ENCODE assay signal across 28 cellular contexts in the genomic region with DNA sequence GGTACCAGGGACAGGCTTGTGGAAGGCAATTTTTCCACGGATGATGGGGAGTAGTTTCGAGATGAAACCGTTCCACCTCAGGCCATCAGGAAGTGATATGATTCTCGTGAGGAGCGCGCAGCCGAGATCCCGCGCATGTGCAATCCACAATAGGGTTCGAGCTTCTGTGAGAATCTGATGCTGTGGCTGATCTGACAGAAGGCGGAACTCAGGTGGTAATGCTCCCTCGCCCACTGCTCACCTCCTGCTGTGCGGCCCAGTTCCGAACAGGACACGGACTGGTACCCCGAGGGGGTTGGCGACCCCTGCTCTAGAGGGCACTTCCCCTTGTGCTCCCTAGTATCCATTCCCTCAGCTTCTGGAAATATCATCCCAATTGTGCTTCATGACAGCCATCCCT.
"Had no signal": no experiment of that assay in that cellular context is flagged by ENCODE, and none has a peak within 500 bp of the region (broad histone marks: within the 10 kb centered on the region; RNA-seq: fewer than 3 reads in every experiment).

No MANE protein-coding gene starts in this region.

- H3K4me3 ChIP-seq: ovary, psoas muscle, right lobe of liver, sigmoid colon, stomach, tibial artery, transverse colon, upper lobe of right lung, uterus had no signal

- H3K4me1 Mint-ChIP-seq: naive thymus-derived CD8-positive, alpha-beta T cell; nephron progenitor cell; stimulated activated effector memory CD8-positive, alpha-beta T cell treated with anti-CD3 and anti-CD28 coated beads, Interleukin-12 subunit alpha, Interleukin-12 subunit beta, amount 100 ng/mL, for 72 hours; stimulated activated naive B cell treated with anti-CD40 and anti-IgM and Interleukin-4, amounts not matched to agents 10 μg/mL and 1 μg/mL and 100 μg/mL, for 72 hours had no signal

- ATAC-seq: naive thymus-derived CD8-positive, alpha-beta T cell; natural killer cell treated with Interleukin-12 subunit alpha and Interleukin-12 subunit beta and Interleukin-15 and Interleukin-18, amount 100 ng/mL, for 72 hours; psoas muscle; right cardiac atrium; right lobe of liver; stimulated activated effector memory CD8-positive, alpha-beta T cell treated with anti-CD3 and anti-CD28 coated beads, Interleukin-12 subunit alpha, Interleukin-12 subunit beta, amount 100 ng/mL, for 72 hours; stimulated activated naive B cell treated with anti-CD40 and anti-IgM and Interleukin-4, amounts not matched to agents 10 μg/mL and 1 μg/mL and 100 μg/mL, for 72 hours; upper lobe of right lung had no signal

- H3K27me3 Mint-ChIP-seq: natural killer cell treated with Interleukin-12 subunit alpha and Interleukin-12 subunit beta and Interleukin-15 and Interleukin-18, amount 100 ng/mL, for 72 hours; progenitor cell of endocrine pancreas; stimulated activated naive B cell treated with anti-CD40 and anti-IgM and Interleukin-4, amounts not matched to agents 10 μg/mL and 1 μg/mL and 100 μg/mL, for 72 hours; stimulated activated naive CD8-positive, alpha-beta T cell treated with anti-CD3 and anti-CD28 coated beads, Interleukin-15, Interleukin-2, amounts not matched to agents 100 ng/mL and 50 ng/mL, for 24 hours; type B pancreatic cell had no signal

- H3K27ac ChIP-seq: neutrophil, ovary, parathyroid adenoma, psoas muscle, right lobe of liver, sigmoid colon, stomach, tibial artery, transverse colon, upper lobe of right lung, uterus had no signal

- H3K36me3 Mint-ChIP-seq: stimulated activated effector memory CD8-positive, alpha-beta T cell treated with anti-CD3 and anti-CD28 coated beads, Interleukin-12 subunit alpha, Interleukin-12 subunit beta, amount 100 ng/mL, for 72 hours had no signal

- H3K27me3 ChIP-seq: neutrophil, ovary, right lobe of liver, sigmoid colon, stomach, tibial artery, transverse colon, upper lobe of right lung, uterus had no signal

- H3K9me3 Mint-ChIP-seq: natural killer cell treated with Interleukin-12 subunit alpha and Interleukin-12 subunit beta and Interleukin-15 and Interleukin-18, amount 100 ng/mL, for 72 hours; stimulated activated effector memory CD8-positive, alpha-beta T cell treated with anti-CD3 and anti-CD28 coated beads, Interleukin-12 subunit alpha, Interleukin-12 subunit beta, amount 100 ng/mL, for 72 hours; stimulated activated naive CD8-positive, alpha-beta T cell treated with anti-CD3 and anti-CD28 coated beads, Interleukin-15, Interleukin-2, amounts not matched to agents 100 ng/mL and 50 ng/mL, for 24 hours had no signal

- H3K4me1 ChIP-seq: parathyroid adenoma, psoas muscle, right lobe of liver, sigmoid colon, stomach, transverse colon, upper lobe of right lung, uterus had no signal

- H3K4me3 Mint-ChIP-seq: naive thymus-derived CD8-positive, alpha-beta T cell; natural killer cell treated with Interleukin-12 subunit alpha and Interleukin-12 subunit beta and Interleukin-15 and Interleukin-18, amount 100 ng/mL, for 72 hours; nephron progenitor cell; neural crest cell; stimulated activated effector memory CD8-positive, alpha-beta T cell treated with anti-CD3 and anti-CD28 coated beads, Interleukin-12 subunit alpha, Interleukin-12 subunit beta, amount 100 ng/mL, for 72 hours; stimulated activated naive B cell treated with anti-CD40 and anti-IgM and Interleukin-4, amounts not matched to agents 10 μg/mL and 1 μg/mL and 100 μg/mL, for 72 hours; stimulated activated naive CD8-positive, alpha-beta T cell treated with anti-CD3 and anti-CD28 coated beads, Interleukin-15, Interleukin-2, amounts not matched to agents 100 ng/mL and 50 ng/mL, for 24 hours; type B pancreatic cell had no signal

- H3K27ac Mint-ChIP-seq: naive thymus-derived CD8-positive, alpha-beta T cell; natural killer cell treated with Interleukin-12 subunit alpha and Interleukin-12 subunit beta and Interleukin-15 and Interleukin-18, amount 100 ng/mL, for 72 hours; nephron progenitor cell; progenitor cell of endocrine pancreas; stimulated activated effector memory CD8-positive, alpha-beta T cell treated with anti-CD3 and anti-CD28 coated beads, Interleukin-12 subunit alpha, Interleukin-12 subunit beta, amount 100 ng/mL, for 72 hours; stimulated activated naive B cell treated with anti-CD40 and anti-IgM and Interleukin-4, amounts not matched to agents 10 μg/mL and 1 μg/mL and 100 μg/mL, for 72 hours; stimulated activated naive CD8-positive, alpha-beta T cell treated with anti-CD3 and anti-CD28 coated beads, Interleukin-15, Interleukin-2, amounts not matched to agents 100 ng/mL and 50 ng/mL, for 24 hours; type B pancreatic cell had no signal

- H3K9ac ChIP-seq: parathyroid adenoma had no signal

- H3K36me3 ChIP-seq: ovary, upper lobe of right lung had no signal

- FAIRE-seq: small intestine had no signal

- H3K9me3 ChIP-seq: neutrophil, ovary, sigmoid colon, stomach, tibial artery, transverse colon, upper lobe of right lung, uterus had no signal

- DNase-seq: naive thymus-derived CD8-positive, alpha-beta T cell; nephron progenitor cell; nucleus accumbens; ovary; psoas muscle; right cardiac atrium; right lobe of liver; sigmoid colon; small intestine; stimulated activated CD4-positive, alpha-beta T cell treated with anti-CD3 and anti-CD28 coated beads, Interleukin-15, amount 100 ng/mL, for 24 hours; stimulated activated CD4-positive, alpha-beta T cell treated with anti-CD3 and anti-CD28 coated beads, Interleukin-2, amount 100 ng/mL, for 24 hours; stimulated activated CD4-positive, alpha-beta T cell treated with anti-CD3 and anti-CD28 coated beads, Interleukin-2, amount 100 ng/mL, for 48 hours; stimulated activated CD4-positive, alpha-beta T cell treated with anti-CD3 and anti-CD28 coated beads, Interleukin-4, amount 100 ng/mL, for 24 hours; stimulated activated naive B cell treated with anti-CD40 and anti-IgM and Interleukin-4, amounts not matched to agents 10 μg/mL and 1 μg/mL and 100 μg/mL, for 72 hours; stimulated activated naive CD4-positive, alpha-beta T cell treated with Interleukin-2 at 50 U/mL for 16 hours; stomach; tibial artery; transverse colon; upper lobe of right lung; uterus had no signal
